Comparison of ENCODE assay signal across 22 cellular contexts in the genomic region with DNA sequence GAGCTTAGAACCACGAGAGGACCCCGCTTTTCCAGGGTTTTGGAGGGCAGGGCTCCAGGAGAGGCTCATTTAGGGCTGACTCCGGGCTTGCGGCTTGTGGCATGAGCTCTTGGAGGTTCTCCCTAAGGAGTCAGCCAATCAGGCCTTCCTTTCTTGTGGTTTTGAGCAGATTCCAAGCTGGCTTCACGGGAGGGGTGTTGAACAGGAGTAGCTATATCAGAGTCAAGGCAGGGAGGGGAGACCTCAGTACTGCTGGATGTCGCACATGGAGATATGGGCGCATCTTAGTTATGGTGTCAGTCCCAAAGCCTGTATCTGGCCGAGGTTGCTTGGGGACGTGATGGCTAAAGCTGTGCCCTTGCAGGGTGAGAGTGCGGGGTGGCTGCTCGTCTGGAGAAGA.
DNase-seq lines count a peak whose midpoint lies in the region; ATAC-seq, FAIRE-seq and TF ChIP-seq lines count a peak whose summit lies in the region.
"Had no signal": no experiment of that assay in that cellular context is flagged by ENCODE, and none has a peak within 500 bp of the region (broad histone marks: within the 10 kb centered on the region; RNA-seq: fewer than 3 reads in every experiment).

No MANE protein-coding gene starts in this region.

- no peak for ATAC-seq in WTC11
- ATAC-seq in activated CD8-positive, alpha-beta memory T cell treated with anti-CD3 and anti-CD28 coated beads, Interleukin-2, amount 10 ng/mL, durations not matched to agents 7 days and 5 days = no peak
- no peak for ATAC-seq in HG03025 (IDR thresholded peaks at IDR 0.05; ENCODE audit: low FRiP score, unreplicated experiment)
- ATAC-seq: T-cell had no signal

- H3K36me3 Mint-ChIP-seq in MCF 10A (ENCODE audit: insufficient read depth, unreplicated experiment) (peaks cover 16% of the 10 kb centered on the region), WTC11 (no peaks in the 10 kb centered on the region), neural crest cell (ENCODE audit: low read depth) (no peaks in the 10 kb centered on the region), Caco-2 (ENCODE audit: insufficient read depth, unreplicated experiment) (peaks cover 17% of the 10 kb centered on the region)
- no peaks in the 10 kb centered on the region for H3K36me3 Mint-ChIP-seq in activated CD8-positive, alpha-beta memory T cell treated with anti-CD3 and anti-CD28 coated beads, Interleukin-2, amount 10 ng/mL, durations not matched to agents 7 days and 5 days
- H3K36me3 Mint-ChIP-seq: CD14-positive monocyte, T-cell had no signal

- no peak overlapping the region for H3K4me3 Mint-ChIP-seq in MCF 10A (ENCODE audit: unreplicated experiment)
- no peak overlapping the region for H3K4me3 Mint-ChIP-seq in WTC11
- no peak overlapping the region for H3K4me3 Mint-ChIP-seq in neural crest cell
- H3K4me3 Mint-ChIP-seq in activated CD8-positive, alpha-beta memory T cell treated with anti-CD3 and anti-CD28 coated beads, Interleukin-2, amount 10 ng/mL, durations not matched to agents 7 days and 5 days = no peak overlapping the region
- H3K4me3 Mint-ChIP-seq in Caco-2 (ENCODE audit: unreplicated experiment) = no peak overlapping the region
- H3K4me3 Mint-ChIP-seq: CD14-positive monocyte, H9, T-cell had no signal

- H3K4me1 Mint-ChIP-seq in MCF 10A (ENCODE audit: insufficient read depth, unreplicated experiment) = peaks cover 16% of the 10 kb centered on the region
- peaks cover 53% of the 10 kb centered on the region for H3K4me1 Mint-ChIP-seq in WTC11
- H3K4me1 Mint-ChIP-seq in neural crest cell = peaks cover 26% of the 10 kb centered on the region
- no peaks in the 10 kb centered on the region for H3K4me1 Mint-ChIP-seq in activated CD8-positive, alpha-beta memory T cell treated with anti-CD3 and anti-CD28 coated beads, Interleukin-2, amount 10 ng/mL, durations not matched to agents 7 days and 5 days
- peaks cover 6% of the 10 kb centered on the region for H3K4me1 Mint-ChIP-seq in Caco-2 (ENCODE audit: low read depth, unreplicated experiment)
- H3K4me1 Mint-ChIP-seq: CD14-positive monocyte, T-cell had no signal

- DNase-seq in MCF 10A (ENCODE audit: unreplicated experiment) = peak; percentile 18
- no peak for DNase-seq in breast epithelium (ENCODE audit: low spot score in 2 of 2)
- DNase-seq in WTC11 (ENCODE audit: low spot score) = no peak
- DNase-seq in neural crest cell (ENCODE audit: low read depth, low spot score) = no peak
- no peak for DNase-seq in GM12891 (ENCODE audit: insufficient read length, low spot score)
- no peak for DNase-seq in activated CD8-positive, alpha-beta memory T cell treated with anti-CD3 and anti-CD28 coated beads, Interleukin-2, amount 10 ng/mL, durations not matched to agents 7 days and 5 days
- no peak for DNase-seq in Caco-2
- DNase-seq: AML-193; DMS79; GM23248; H9; KG1; MV-4-11; NCI-H1694 treated with DMSO at 0.1 percent for 48 hours; NCI-H510A; NCI-H748 treated with DMSO at 0.1 percent for 48 hours; NK-92 treated with Interleukin-12 subunit alpha and Interleukin-12 subunit beta, amount 100 ng/mL, for 24 hours; T-cell had no signal

- no peak overlapping the region for H3K4me3 ChIP-seq in breast epithelium
- H3K4me3 ChIP-seq in Caco-2 (ENCODE audit: low read depth, low read length) = no peak overlapping the region
- H3K4me3 ChIP-seq: GM23248, SJCRH30 had no signal

- BruUV-seq in MCF 10A (replicated peaks; lab: Mats Ljungman, UMichigan) (no TSS peak), Caco-2 (replicated peaks; lab: Mats Ljungman, UMichigan) (no TSS peak)

- H3K27me3 Mint-ChIP-seq in MCF 10A (ENCODE audit: insufficient read depth, unreplicated experiment) (no peaks in the 10 kb centered on the region), WTC11 (ENCODE audit: low read depth) (no peaks in the 10 kb centered on the region; the same call in 1 of the 2 replicates), neural crest cell (ENCODE audit: low read depth) (no peaks in the 10 kb centered on the region), Caco-2 (ENCODE audit: insufficient read depth, unreplicated experiment) (no peaks in the 10 kb centered on the region)
- H3K27me3 Mint-ChIP-seq in activated CD8-positive, alpha-beta memory T cell treated with anti-CD3 and anti-CD28 coated beads, Interleukin-2, amount 10 ng/mL, durations not matched to agents 7 days and 5 days = no peaks in the 10 kb centered on the region

- H3K9me3 ChIP-seq in breast epithelium (no peaks in the 10 kb centered on the region), Caco-2 (no peaks in the 10 kb centered on the region)
- H3K9me3 ChIP-seq: SJCRH30 had no signal

- H3K4me1 ChIP-seq in breast epithelium = peaks cover 0 to 2% of the 10 kb centered on the region in 2 donors
- H3K4me1 ChIP-seq in Caco-2 = no peaks in the 10 kb centered on the region
- H3K4me1 ChIP-seq: SJCRH30 had no signal

- CTCF ChIA-PET in MCF 10A (lab: Yijun Ruan, JAX) = interaction anchor here (0.5 to 13.3 kb wide), 15 partner anchors 8 to 602 kb away, joined by 3 to 240 read pairs (median 4); no protein-coding TSS in a partner anchor
- CTCF ChIA-PET in WTC11 (lab: Charles Lee) = interaction anchor here (0.8 to 6.8 kb wide), 7 partner anchors 78 to 475 kb away, joined by 3 to 129 read pairs (median 7); no protein-coding TSS in a partner anchor
- CTCF ChIA-PET in activated CD8-positive, alpha-beta memory T cell treated with anti-CD3 and anti-CD28 coated beads, Interleukin-2, amount 10 ng/mL, durations not matched to agents 7 days and 5 days (lab: Charles Lee) = interaction anchor here (0.6 to 2.3 kb wide), 3 partner anchors 13 to 154 kb away, joined by 3 to 14 read pairs (median 7); no protein-coding TSS in a partner anchor
- CTCF ChIA-PET in Caco-2 (lab: Charles Lee) = interaction anchor here (0.7 kb wide), 1 partner anchor 154 kb away, joined by 3 read pairs; no protein-coding TSS in a partner anchor

- H3K9me3 Mint-ChIP-seq in MCF 10A (ENCODE audit: unreplicated experiment) (no peaks in the 10 kb centered on the region), WTC11 (no peaks in the 10 kb centered on the region), neural crest cell (no peaks in the 10 kb centered on the region), Caco-2 (ENCODE audit: unreplicated experiment) (no peaks in the 10 kb centered on the region)
- no peaks in the 10 kb centered on the region for H3K9me3 Mint-ChIP-seq in activated CD8-positive, alpha-beta memory T cell treated with anti-CD3 and anti-CD28 coated beads, Interleukin-2, amount 10 ng/mL, durations not matched to agents 7 days and 5 days (ENCODE audit: low read depth)
- H3K9me3 Mint-ChIP-seq: CD14-positive monocyte, H9, T-cell had no signal

- intact Hi-C loops in MCF 10A (cut with micrococcal nuclease) = loop anchor here (5.0 kb wide), 1 partner anchor 470 kb away; no protein-coding TSS in a partner anchor
- intact Hi-C loops in breast epithelium (cut with DNase I; ENCODE audit: low total_unique reads) = no loop called here
- intact Hi-C loops in Caco-2 (cut with micrococcal nuclease; ENCODE audit: unreplicated experiment) = loop anchor here (5.0 kb wide), 1 partner anchor 160 kb away; no protein-coding TSS in a partner anchor

- H3K27ac ChIP-seq in breast epithelium = no peak overlapping the region
- H3K27ac ChIP-seq: GM23248, SJCRH30 had no signal

- no peaks in the 10 kb centered on the region for H3K27me3 ChIP-seq in breast epithelium
- no peaks in the 10 kb centered on the region for H3K27me3 ChIP-seq in Caco-2 (replicated peaks; ENCODE audit: control insufficient read depth, insufficient read depth, low read length)
- H3K27me3 ChIP-seq: SJCRH30 had no signal

- no peak for FAIRE-seq in GM12891 (lab: Jason Lieb, UNC)
- FAIRE-seq: D721Med had no signal

- TF ChIP-seq POLR2A in breast epithelium (IDR thresholded peaks at IDR 0.05) = no peak
- no peak for TF ChIP-seq POLR2A in GM12891 (IDR thresholded peaks at IDR 0.05; ENCODE audit: low read depth, low read length)

- TF ChIP-seq CTCF in MCF 10A (IDR thresholded peaks at IDR 0.05; ENCODE audit: unreplicated experiment) (no peak), breast epithelium (IDR thresholded peaks at IDR 0.05) (no peak), WTC11 (IDR thresholded peaks at IDR 0.05) (no peak), neural crest cell (conservative IDR thresholded peaks at IDR 0.05) (no peak), Caco-2 (IDR thresholded peaks at IDR 0.05; ENCODE audit: insufficient read depth in 1 of 2, low read depth in 1 of 2, low read length in 1 of 2, severe bottlenecking in 1 of 2, unreplicated experiment in 1 of 2) (no peak)

- POLR2A ChIA-PET in MCF 10A (lab: Yijun Ruan, JAX) (interaction anchor here (0.6 to 2.6 kb wide), 5 partner anchors 24 to 455 kb away, joined by 3 to 15 read pairs (median 3); no protein-coding TSS in a partner anchor), WTC11 (lab: Charles Lee) (no interaction called here), Caco-2 (lab: Charles Lee) (no interaction called here)

- no peak overlapping the region for H3K27ac Mint-ChIP-seq in MCF 10A (ENCODE audit: low read depth, unreplicated experiment)
- peak overlapping the region; percentile 17; the same call in 1 of the 2 replicates for H3K27ac Mint-ChIP-seq in WTC11
- peak overlapping the region; percentile 1 for H3K27ac Mint-ChIP-seq in neural crest cell (ENCODE audit: unreplicated experiment)
- no peak overlapping the region for H3K27ac Mint-ChIP-seq in activated CD8-positive, alpha-beta memory T cell treated with anti-CD3 and anti-CD28 coated beads, Interleukin-2, amount 10 ng/mL, durations not matched to agents 7 days and 5 days
- no peak overlapping the region for H3K27ac Mint-ChIP-seq in Caco-2 (ENCODE audit: unreplicated experiment)
- H3K27ac Mint-ChIP-seq: CD14-positive monocyte, T-cell had no signal

- no peaks in the 10 kb centered on the region for H3K36me3 ChIP-seq in breast epithelium
- no peaks in the 10 kb centered on the region for H3K36me3 ChIP-seq in Caco-2 (ENCODE audit: control insufficient read depth, insufficient read depth, low read length)
- H3K36me3 ChIP-seq: SJCRH30 had no signal

TF ChIP-seq in WTC11, 78 proteins besides CTCF, POLR2A, EP300 and RAD21 (continues in another document):
- no peak for TF ChIP-seq IRF2 (CRISPR knock-in tag; IDR thresholded peaks at IDR 0.05; ENCODE audit: borderline replicate concordance, low read depth)
- TF ChIP-seq, protein P1, sequence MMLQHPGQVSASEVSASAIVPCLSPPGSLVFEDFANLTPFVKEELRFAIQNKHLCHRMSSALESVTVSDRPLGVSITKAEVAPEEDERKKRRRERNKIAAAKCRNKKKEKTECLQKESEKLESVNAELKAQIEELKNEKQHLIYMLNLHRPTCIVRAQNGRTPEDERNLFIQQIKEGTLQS (CRISPR knock-in tag; conservative IDR thresholded peaks at IDR 0.05) = no peak
- TF ChIP-seq CBFB (CRISPR knock-in tag; IDR thresholded peaks at IDR 0.05; ENCODE audit: low read depth) = no peak

TF ChIP-seq in GM12891, 5 proteins besides CTCF, POLR2A, EP300 and RAD21:
- TF ChIP-seq PAX5 (IDR thresholded peaks at IDR 0.05; ENCODE audit: insufficient read depth, low read length, severe bottlenecking) (no peak), POU2F2 (IDR thresholded peaks at IDR 0.05; ENCODE audit: low read depth, low read length) (no peak), TAF1 (IDR thresholded peaks at IDR 0.05; ENCODE audit: low read depth, low read length) (no peak), SPI1 (IDR thresholded peaks at IDR 0.05; ENCODE audit: low read depth, low read length) (no peak), POLR2AphosphoS5 (IDR thresholded peaks at IDR 0.05; ENCODE audit: low read depth, low read length) (no peak)
TF ChIP-seq in GM12891: peak in this region for 0.

Comparison
In these comparisons a context has a peak if more than half of its experiments do, and no peak if none do; other contexts are left out.
1. H3K27ac Mint-ChIP-seq: peak in WTC11 (single experiment) and neural crest cell (single experiment); none in MCF 10A (single experiment), activated CD8-positive, alpha-beta memory T cell treated with anti-CD3 and anti-CD28 coated beads, Interleukin-2, amount 10 ng/mL, durations not matched to agents 7 days and 5 days (single experiment) and Caco-2 (single experiment).